ENCODE assay signal across 1 cellular context in the genomic region with DNA sequence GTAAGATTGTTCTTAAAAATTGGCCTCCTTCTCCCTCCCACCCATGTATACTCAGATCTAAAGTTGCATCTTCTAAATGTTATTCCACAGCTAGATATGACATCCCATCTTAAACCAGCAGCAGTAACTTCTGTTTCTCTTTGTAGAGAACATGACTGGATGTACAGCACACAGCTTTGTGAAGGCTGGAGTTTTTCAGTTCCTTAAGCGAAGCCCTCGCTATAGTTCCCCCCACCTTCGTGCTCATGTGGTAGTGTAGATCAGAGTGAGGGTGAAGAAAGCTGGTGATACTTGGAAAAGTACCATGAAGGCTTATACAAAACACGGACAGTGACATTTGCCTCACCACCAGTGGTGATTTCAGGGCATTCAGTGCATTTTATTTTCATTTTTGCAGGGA.
TF ChIP-seq lines count a peak whose summit lies in the region.

No MANE protein-coding gene starts in this region.

TF ChIP-seq in IMR-90, 13 proteins besides CTCF, POLR2A, EP300 and RAD21 (continued from another document):
- TF ChIP-seq CHD1 (IDR thresholded peaks at IDR 0.05; ENCODE audit: low read depth, low read length) (no peak), CEBPB (IDR thresholded peaks at IDR 0.05; ENCODE audit: low read depth, low read length) (no peak), RCOR1 (IDR thresholded peaks at IDR 0.05; ENCODE audit: insufficient replicate concordance, low read length) (no peak), RFX5 (IDR thresholded peaks at IDR 0.05; ENCODE audit: low read depth, low read length) (no peak), NFE2L2 (IDR thresholded peaks at IDR 0.05; ENCODE audit: low read depth, low read length) (no peak), BHLHE40 (IDR thresholded peaks at IDR 0.05; ENCODE audit: low read depth, low read length) (no peak)
